In genomic region chr7:18900801-18901200, GRCh38 we compare ENCODE assay signal across 16 cellular contexts.
DNase-seq lines count a peak whose midpoint lies in the region; ATAC-seq and TF ChIP-seq lines count a peak whose summit lies in the region.
"Had no signal": no experiment of that assay in that cellular context is flagged by ENCODE, and none has a peak within 500 bp of the region (broad histone marks: within the 10 kb centered on the region; RNA-seq: fewer than 3 reads in every experiment).

No MANE protein-coding gene starts in this region.

- peaks cover 6 to 8% of the 10 kb centered on the region in 2 donors for H3K36me3 Mint-ChIP-seq in stimulated activated naive B cell treated with anti-CD40 and anti-IgM and Interleukin-4, amounts not matched to agents 10 μg/mL and 1 μg/mL and 100 μg/mL, for 72 hours
- H3K36me3 Mint-ChIP-seq: CD4-positive, alpha-beta memory T cell had no signal

- H3K4me3 Mint-ChIP-seq in stimulated activated naive B cell treated with anti-CD40 and anti-IgM and Interleukin-4, amounts not matched to agents 10 μg/mL and 1 μg/mL and 100 μg/mL, for 72 hours, result no peak overlapping the region
- H3K4me3 Mint-ChIP-seq: CD4-positive, alpha-beta memory T cell had no signal

- TF ChIP-seq CTCF in fibroblast of pulmonary artery (IDR thresholded peaks at IDR 0.05; ENCODE audit: low read length, missing control alignments), result no peak

- no peak overlapping the region for H3K4me3 ChIP-seq in fibroblast of pulmonary artery (replicated peaks; ENCODE audit: low read depth, low read length)
- H3K4me3 ChIP-seq: BLaER1, K562 had no signal

- no peak for ATAC-seq in stimulated activated naive B cell treated with anti-CD40 and anti-IgM and Interleukin-4, amounts not matched to agents 10 μg/mL and 1 μg/mL and 100 μg/mL, for 72 hours (replicated peaks)
- ATAC-seq: K562 had no signal

- peak; percentile 27 for DNase-seq in AG20443 (ENCODE audit: low spot score)
- peak; percentile 26 for DNase-seq in amniotic epithelial cell (ENCODE audit: low read depth)
- DNase-seq in fibroblast of pulmonary artery (ENCODE audit: low read depth), result peak; percentile 21
- peak; percentile 51 for DNase-seq in stromal cell of bone marrow (ENCODE audit: low read depth)
- no peak for DNase-seq in stimulated activated naive B cell treated with anti-CD40 and anti-IgM and Interleukin-4, amounts not matched to agents 10 μg/mL and 1 μg/mL and 100 μg/mL, for 72 hours
- DNase-seq in NCI-H146 treated with DMSO at 0.1 percent for 48 hours (lab: John Stamatoyannopoulos, UW; ENCODE audit: unreplicated experiment), result no peak
- DNase-seq in NCI-H1436 treated with DMSO at 0.1 percent for 48 hours (lab: John Stamatoyannopoulos, UW), result no peak
- DNase-seq: CD4-positive, alpha-beta memory T cell; EL; NCI-H1105; NCI-H1694 treated with DMSO at 0.1 percent for 48 hours; NCI-H510A; NCI-H748 treated with DMSO at 0.1 percent for 48 hours; SHP77 had no signal

- peaks cover 0 to 1% of the 10 kb centered on the region in 2 donors for H3K9me3 Mint-ChIP-seq in stimulated activated naive B cell treated with anti-CD40 and anti-IgM and Interleukin-4, amounts not matched to agents 10 μg/mL and 1 μg/mL and 100 μg/mL, for 72 hours

- H3K4me1 Mint-ChIP-seq in stimulated activated naive B cell treated with anti-CD40 and anti-IgM and Interleukin-4, amounts not matched to agents 10 μg/mL and 1 μg/mL and 100 μg/mL, for 72 hours, result no peaks in the 10 kb centered on the region
- H3K4me1 Mint-ChIP-seq: CD4-positive, alpha-beta memory T cell had no signal

- no peak overlapping the region for H3K27ac Mint-ChIP-seq in stimulated activated naive B cell treated with anti-CD40 and anti-IgM and Interleukin-4, amounts not matched to agents 10 μg/mL and 1 μg/mL and 100 μg/mL, for 72 hours
- H3K27ac Mint-ChIP-seq: CD4-positive, alpha-beta memory T cell had no signal

- no peaks in the 10 kb centered on the region for H3K27me3 Mint-ChIP-seq in stimulated activated naive B cell treated with anti-CD40 and anti-IgM and Interleukin-4, amounts not matched to agents 10 μg/mL and 1 μg/mL and 100 μg/mL, for 72 hours
- H3K27me3 Mint-ChIP-seq: CD4-positive, alpha-beta memory T cell had no signal

Comparison
In these comparisons a context has a peak if more than half of its experiments do, and no peak if none do; other contexts are left out.
1. DNase-seq: peak in AG20443 (single experiment), amniotic epithelial cell (single experiment), fibroblast of pulmonary artery (single experiment) and stromal cell of bone marrow (single experiment); none in stimulated activated naive B cell treated with anti-CD40 and anti-IgM and Interleukin-4, amounts not matched to agents 10 μg/mL and 1 μg/mL and 100 μg/mL, for 72 hours (single experiment), NCI-H146 treated with DMSO at 0.1 percent for 48 hours (single experiment) and NCI-H1436 treated with DMSO at 0.1 percent for 48 hours (single experiment).